ENCODE assay signal across 1 cellular context in genomic region chr17:39908789-39909352, GRCh38.
TF ChIP-seq lines count a peak whose summit lies in the region.

No MANE protein-coding gene starts in this region.

TF ChIP-seq in HepG2, 621 proteins besides CTCF, POLR2A, EP300 and RAD21:
- TF ChIP-seq SMC3 (IDR thresholded peaks at IDR 0.05; ENCODE audit: low read length) (no peak), ZNF629 (CRISPR knock-in tag; conservative IDR thresholded peaks at IDR 0.05) (peak; percentile 83)
